ENCODE assay signal across 9 cellular contexts in the genomic region with DNA sequence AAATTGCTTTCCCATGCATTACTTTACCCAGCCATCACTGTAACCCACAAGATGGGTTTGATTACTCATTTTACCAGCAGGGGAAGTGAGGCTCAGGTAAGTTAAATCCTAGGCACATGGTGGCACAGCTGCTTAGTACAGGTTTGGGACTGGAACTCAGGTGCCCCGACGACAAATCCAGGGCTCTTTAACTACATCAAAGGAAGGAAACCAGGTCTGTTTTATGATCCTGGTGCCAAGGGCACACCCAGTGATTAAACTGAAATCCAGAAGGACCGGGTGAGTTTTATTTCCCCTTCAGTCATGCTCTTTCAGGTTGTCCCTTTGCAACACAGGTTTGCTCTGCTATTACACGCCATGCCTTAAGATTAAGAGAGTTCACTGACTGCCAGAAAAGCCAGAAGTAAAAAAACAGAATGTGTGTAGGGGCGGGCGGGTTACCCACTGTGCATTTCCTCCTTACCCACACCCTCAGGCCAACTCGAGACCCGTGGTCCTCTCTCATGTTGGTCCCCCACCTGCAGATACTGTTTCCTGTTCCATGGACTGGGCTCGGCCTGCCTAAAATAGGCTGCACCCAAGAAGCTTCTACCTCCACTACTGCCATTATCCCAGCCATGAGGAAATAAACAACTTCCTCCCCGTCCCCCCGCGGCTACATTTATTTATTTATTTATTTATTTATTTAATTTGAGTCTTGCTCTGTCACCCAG. TPM values are rescaled to one million over a fixed set of nuclear protein-coding genes. Genes with fewer than 3 reads are reported as not detected.
DNase-seq lines count a peak whose midpoint lies in the region; ATAC-seq, FAIRE-seq and TF ChIP-seq lines count a peak whose summit lies in the region.
"Had no signal": no experiment of that assay in that cellular context is flagged by ENCODE, and none has a peak within 500 bp of the region (broad histone marks: within the 10 kb centered on the region; RNA-seq: fewer than 3 reads in every experiment).

No MANE protein-coding gene starts in this region.

- peak; percentile 70 for FAIRE-seq in GM12892 (lab: Jason Lieb, UNC)
- FAIRE-seq: urothelium cell line had no signal

- H3K36me3 ChIP-seq in RWPE2 (ENCODE audit: low read depth) (no peaks in the 10 kb centered on the region), esophagus squamous epithelium (no peaks in the 10 kb centered on the region)

- H3K27me3 ChIP-seq in RWPE2 (ENCODE audit: insufficient read depth, poor library complexity, severe bottlenecking) (no peaks in the 10 kb centered on the region), esophagus squamous epithelium (peaks cover 0 to 20% (median 0%) of the 10 kb centered on the region in 4 donors)

- no peak for TF ChIP-seq POLR2A in GM12892 (IDR thresholded peaks at IDR 0.05; ENCODE audit: low read depth, low read length)
- no peak for TF ChIP-seq POLR2A in esophagus squamous epithelium (IDR thresholded peaks at IDR 0.05)

- no peaks in the 10 kb centered on the region for H3K9me3 ChIP-seq in RWPE2 (ENCODE audit: severe bottlenecking)
- no peaks in the 10 kb centered on the region for H3K9me3 ChIP-seq in esophagus squamous epithelium

- peak overlapping the region; percentile 42 for H3K4me3 ChIP-seq in RWPE2 (ENCODE audit: severe bottlenecking)
- peak overlapping the region; percentile 33 to 69 (median 55) for H3K4me3 ChIP-seq in esophagus squamous epithelium
- peak overlapping the region; percentile 48 for H3K4me3 ChIP-seq in retinal pigment epithelial cell (ENCODE audit: low read length)

- H3K27ac ChIP-seq in RWPE2 (ENCODE audit: poor library complexity, severe bottlenecking), result no peak overlapping the region
- H3K27ac ChIP-seq in esophagus squamous epithelium, result peak overlapping the region; percentile 84 to 87 (median 86)

- TF ChIP-seq CTCF in RWPE2 (IDR thresholded peaks at IDR 0.05; ENCODE audit: poor library complexity, severe bottlenecking) (peak; percentile 3), esophagus squamous epithelium (IDR thresholded peaks at IDR 0.05) (peak in 2 of 6 experiments; percentile 12 to 26), retinal pigment epithelial cell (conservative IDR thresholded peaks at IDR 0.05; ENCODE audit: low read depth, low read length) (no peak)

- intact Hi-C loops in esophagus squamous epithelium (cut with DNase I), result no loop called here

- 22 to 33% methylated on average over 8 to 12 of the region's 12 CpGs for WGBS in esophagus squamous epithelium, 2 donors

- no peak for ATAC-seq in RWPE2 (ENCODE audit: low read depth)

- H3K4me1 ChIP-seq in RWPE2 (ENCODE audit: insufficient read depth, poor library complexity, severe bottlenecking) (no peaks in the 10 kb centered on the region), esophagus squamous epithelium (peaks cover 23 to 44% (median 32%) of the 10 kb centered on the region in 3 donors)

- DNase-seq in GM12892 (ENCODE audit: insufficient read length), result no peak
- no peak for DNase-seq in RWPE2 (ENCODE audit: low spot score)
- DNase-seq in esophagus squamous epithelium (lab: John Stamatoyannopoulos, UW), result no peak
- DNase-seq in retinal pigment epithelial cell (ENCODE audit: low read depth), result no peak
- no peak for DNase-seq in SHP77 (lab: John Stamatoyannopoulos, UW)
- no peak for DNase-seq in effector CD8-positive, alpha-beta T cell (lab: John Stamatoyannopoulos, UW)
- no peak for DNase-seq in NCI-H187 treated with DMSO at 0.1 percent for 48 hours (lab: John Stamatoyannopoulos, UW)
- DNase-seq in AG20443 (ENCODE audit: low spot score), result no peak

RNA-seq across cellular contexts. Expression of a gene that starts 55.2 kb away (rescaled TPM):
- polyA plus RNA-seq in GM12892 (2012; ENCODE audit: missing spikeins), result 1.4 TPM
- total RNA-seq in esophagus squamous epithelium, result 10 to 100 TPM; 11.5 to 28.3 (median 19.9) TPM
